ENCODE assay signal across 1 cellular context in the genomic region with DNA sequence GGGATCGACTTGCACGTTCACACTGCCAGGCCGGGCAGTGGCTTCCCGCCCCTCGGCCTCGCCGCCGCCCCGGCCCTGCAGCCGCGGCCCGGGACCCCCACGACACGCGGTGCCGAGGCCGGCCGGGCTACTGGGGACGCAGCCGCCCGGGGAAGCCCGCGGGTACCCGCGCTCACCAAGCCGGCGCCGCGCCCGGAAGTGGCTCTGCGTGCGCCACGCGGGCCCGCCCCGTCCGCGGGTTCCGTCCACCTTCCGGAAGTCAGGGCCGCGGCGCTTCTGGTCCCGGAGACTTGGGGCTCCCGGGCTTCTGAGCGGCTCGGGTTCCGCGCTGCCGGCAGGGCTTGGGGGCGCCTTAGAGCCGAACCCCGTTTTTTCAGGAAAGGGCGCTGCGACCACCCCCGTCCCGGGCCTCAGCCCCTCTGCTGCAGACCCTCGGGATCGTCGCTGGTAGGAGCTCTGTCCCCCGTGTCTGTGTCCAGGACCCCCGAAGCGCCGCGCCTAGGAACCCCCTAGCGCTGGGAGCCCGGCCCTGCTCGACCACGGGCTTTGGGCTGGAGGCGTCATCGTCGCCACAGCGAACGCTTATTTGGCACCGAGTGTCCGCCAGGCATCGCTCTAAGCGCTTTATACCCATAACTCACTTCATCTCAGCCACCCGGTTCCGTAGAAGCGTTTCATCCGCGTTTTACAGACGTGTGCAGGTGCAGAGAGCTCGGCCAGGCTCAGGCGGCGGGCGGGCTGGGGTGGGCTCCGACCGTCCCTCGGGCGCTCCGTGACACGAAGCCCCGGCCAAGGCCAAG.
TF ChIP-seq lines count a peak whose summit lies in the region.

A gene with protein sequence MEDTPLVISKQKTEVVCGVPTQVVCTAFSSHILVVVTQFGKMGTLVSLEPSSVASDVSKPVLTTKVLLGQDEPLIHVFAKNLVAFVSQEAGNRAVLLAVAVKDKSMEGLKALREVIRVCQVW (minus strand): TSS at position 200 of the 800 bp plus-strand sequence. CDS start 693 bp downstream, outside the sequence.

TF ChIP-seq in GM12878, 131 proteins besides CTCF, POLR2A, EP300 and RAD21 (continued from another document and continues in another):
- TF ChIP-seq, protein P1, sequence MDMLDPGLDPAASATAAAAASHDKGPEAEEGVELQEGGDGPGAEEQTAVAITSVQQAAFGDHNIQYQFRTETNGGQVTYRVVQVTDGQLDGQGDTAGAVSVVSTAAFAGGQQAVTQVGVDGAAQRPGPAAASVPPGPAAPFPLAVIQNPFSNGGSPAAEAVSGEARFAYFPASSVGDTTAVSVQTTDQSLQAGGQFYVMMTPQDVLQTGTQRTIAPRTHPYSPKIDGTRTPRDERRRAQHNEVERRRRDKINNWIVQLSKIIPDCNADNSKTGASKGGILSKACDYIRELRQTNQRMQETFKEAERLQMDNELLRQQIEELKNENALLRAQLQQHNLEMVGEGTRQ (IDR thresholded peaks at IDR 0.05; ENCODE audit: borderline replicate concordance, low read depth, low read length), result no peak
- TF ChIP-seq ZSCAN29 (IDR thresholded peaks at IDR 0.05) (0 out of 2 replicates have a peak, but pooled peaks have one; percentile 65), CBFB (IDR thresholded peaks at IDR 0.05; ENCODE audit: low read depth) (peak; percentile 60; the same call in 1 of the 2 replicates), TBL1XR1 (IDR thresholded peaks at IDR 0.05; ENCODE audit: low read depth, low read length) (no peak), ZNF384 (IDR thresholded peaks at IDR 0.05; ENCODE audit: borderline replicate concordance, low read depth, low read length) (no peak), NBN (IDR thresholded peaks at IDR 0.05) (peak; percentile 43; the same call in 1 of the 2 replicates), GABPA (IDR thresholded peaks at IDR 0.05; ENCODE audit: low read depth) (peak; percentile 96), CEBPB (IDR thresholded peaks at IDR 0.05; ENCODE audit: borderline replicate concordance in 1 of 2, low read depth in 2 of 2, low read length in 2 of 2) (no peak), EED (IDR thresholded peaks at IDR 0.05; ENCODE audit: low read depth) (no peak), RCOR1 (conservative IDR thresholded peaks at IDR 0.05; ENCODE audit: low read depth, low read length) (0 out of 2 replicates have a peak, but pooled peaks have one; percentile 30), ZZZ3 (IDR thresholded peaks at IDR 0.05; ENCODE audit: control insufficient read depth, insufficient read length, low read depth) (no peak), HDAC2 (IDR thresholded peaks at IDR 0.05) (no peak), FOXM1 (IDR thresholded peaks at IDR 0.05; ENCODE audit: low read depth, low read length) (no peak), RELA (IDR thresholded peaks at IDR 0.05; ENCODE audit: borderline replicate concordance, partially characterized antibody) (peak; percentile 85), YY1 (IDR thresholded peaks at IDR 0.05; ENCODE audit: low read depth, low read length) (peak; percentile 89), STAT3 (IDR thresholded peaks at IDR 0.05; ENCODE audit: low read depth, low read length) (no peak), SPI1 (IDR thresholded peaks at IDR 0.05; ENCODE audit: borderline replicate concordance, insufficient read depth, low read depth, low read length) (0 out of 2 replicates have a peak, but pooled peaks have one; percentile 5), LARP7 (IDR thresholded peaks at IDR 0.05) (peak; percentile 96), POLR2AphosphoS5 (IDR thresholded peaks at IDR 0.05; ENCODE audit: low read length) (peak; percentile 81), DPF2 (IDR thresholded peaks at IDR 0.05) (peak; percentile 86), SIX5 (IDR thresholded peaks at IDR 0.05; ENCODE audit: low read depth, low read length, severe bottlenecking) (peak; percentile 67), PAX8 (IDR thresholded peaks at IDR 0.05) (no peak), CHD4 (IDR thresholded peaks at IDR 0.05) (no peak), RFX5 (IDR thresholded peaks at IDR 0.05; ENCODE audit: low read depth, low read length) (no peak), GATAD2B (conservative IDR thresholded peaks at IDR 0.05; ENCODE audit: low read depth) (peak; percentile 96; the same call in 1 of the 2 replicates), ATF7 (IDR thresholded peaks at IDR 0.05; ENCODE audit: low read depth) (0 out of 2 replicates have a peak, but pooled peaks have one; percentile 18), HDGF (IDR thresholded peaks at IDR 0.05) (no peak), CBX3 (IDR thresholded peaks at IDR 0.05; ENCODE audit: borderline replicate concordance, low read depth) (no peak), NFXL1 (IDR thresholded peaks at IDR 0.05; ENCODE audit: borderline replicate concordance) (peak; percentile 56; the same call in 1 of the 2 replicates), RB1 (IDR thresholded peaks at IDR 0.05; ENCODE audit: borderline replicate concordance) (peak; percentile 83; the same call in 1 of the 2 replicates), IKZF1 (conservative IDR thresholded peaks at IDR 0.05) (peak; percentile 95), ZNF24 (IDR thresholded peaks at IDR 0.05) (peak; percentile 63; the same call in 1 of the 2 replicates), TCF7 (IDR thresholded peaks at IDR 0.05; ENCODE audit: borderline replicate concordance) (no peak), TAF1 (IDR thresholded peaks at IDR 0.05; ENCODE audit: borderline replicate concordance, low read depth, low read length) (peak; percentile 88), PAX5 (IDR thresholded peaks at IDR 0.05; ENCODE audit: borderline replicate concordance, low read depth, low read length) (peak; percentile 34; the same call in 1 of the 2 replicates), SP1 (IDR thresholded peaks at IDR 0.05; ENCODE audit: low read depth, low read length) (peak; percentile 57), SREBF1 (IDR thresholded peaks at IDR 0.05; ENCODE audit: low read length) (peak; percentile 33; the same call in 1 of the 2 replicates), FOXK2 (IDR thresholded peaks at IDR 0.05) (no peak), MTA3 (IDR thresholded peaks at IDR 0.05; ENCODE audit: borderline replicate concordance, low read length) (no peak), CREB1 (IDR thresholded peaks at IDR 0.05; ENCODE audit: low read depth) (peak; percentile 66)
- TF ChIP-seq, protein P2, sequence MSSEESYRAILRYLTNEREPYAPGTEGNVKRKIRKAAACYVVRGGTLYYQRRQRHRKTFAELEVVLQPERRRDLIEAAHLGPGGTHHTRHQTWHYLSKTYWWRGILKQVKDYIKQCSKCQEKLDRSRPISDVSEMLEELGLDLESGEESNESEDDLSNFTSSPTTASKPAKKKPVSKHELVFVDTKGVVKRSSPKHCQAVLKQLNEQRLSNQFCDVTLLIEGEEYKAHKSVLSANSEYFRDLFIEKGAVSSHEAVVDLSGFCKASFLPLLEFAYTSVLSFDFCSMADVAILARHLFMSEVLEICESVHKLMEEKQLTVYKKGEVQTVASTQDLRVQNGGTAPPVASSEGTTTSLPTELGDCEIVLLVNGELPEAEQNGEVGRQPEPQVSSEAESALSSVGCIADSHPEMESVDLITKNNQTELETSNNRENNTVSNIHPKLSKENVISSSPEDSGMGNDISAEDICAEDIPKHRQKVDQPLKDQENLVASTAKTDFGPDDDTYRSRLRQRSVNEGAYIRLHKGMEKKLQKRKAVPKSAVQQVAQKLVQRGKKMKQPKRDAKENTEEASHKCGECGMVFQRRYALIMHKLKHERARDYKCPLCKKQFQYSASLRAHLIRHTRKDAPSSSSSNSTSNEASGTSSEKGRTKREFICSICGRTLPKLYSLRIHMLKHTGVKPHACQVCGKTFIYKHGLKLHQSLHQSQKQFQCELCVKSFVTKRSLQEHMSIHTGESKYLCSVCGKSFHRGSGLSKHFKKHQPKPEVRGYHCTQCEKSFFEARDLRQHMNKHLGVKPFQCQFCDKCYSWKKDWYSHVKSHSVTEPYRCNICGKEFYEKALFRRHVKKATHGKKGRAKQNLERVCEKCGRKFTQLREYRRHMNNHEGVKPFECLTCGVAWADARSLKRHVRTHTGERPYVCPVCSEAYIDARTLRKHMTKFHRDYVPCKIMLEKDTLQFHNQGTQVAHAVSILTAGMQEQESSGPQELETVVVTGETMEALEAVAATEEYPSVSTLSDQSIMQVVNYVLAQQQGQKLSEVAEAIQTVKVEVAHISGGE (CRISPR knock-in tag; IDR thresholded peaks at IDR 0.05), result peak; percentile 94
- TF ChIP-seq, protein P3, sequence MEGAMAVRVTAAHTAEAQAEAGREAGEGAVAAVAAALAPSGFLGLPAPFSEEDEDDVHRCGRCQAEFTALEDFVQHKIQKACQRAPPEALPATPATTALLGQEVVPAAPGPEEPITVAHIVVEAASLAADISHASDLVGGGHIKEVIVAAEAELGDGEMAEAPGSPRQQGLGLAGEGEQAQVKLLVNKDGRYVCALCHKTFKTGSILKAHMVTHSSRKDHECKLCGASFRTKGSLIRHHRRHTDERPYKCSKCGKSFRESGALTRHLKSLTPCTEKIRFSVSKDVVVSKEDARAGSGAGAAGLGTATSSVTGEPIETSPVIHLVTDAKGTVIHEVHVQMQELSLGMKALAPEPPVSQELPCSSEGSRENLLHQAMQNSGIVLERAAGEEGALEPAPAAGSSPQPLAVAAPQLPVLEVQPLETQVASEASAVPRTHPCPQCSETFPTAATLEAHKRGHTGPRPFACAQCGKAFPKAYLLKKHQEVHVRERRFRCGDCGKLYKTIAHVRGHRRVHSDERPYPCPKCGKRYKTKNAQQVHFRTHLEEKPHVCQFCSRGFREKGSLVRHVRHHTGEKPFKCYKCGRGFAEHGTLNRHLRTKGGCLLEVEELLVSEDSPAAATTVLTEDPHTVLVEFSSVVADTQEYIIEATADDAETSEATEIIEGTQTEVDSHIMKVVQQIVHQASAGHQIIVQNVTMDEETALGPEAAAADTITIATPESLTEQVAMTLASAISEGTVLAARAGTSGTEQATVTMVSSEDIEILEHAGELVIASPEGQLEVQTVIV (IDR thresholded peaks at IDR 0.05; ENCODE audit: borderline replicate concordance, partially characterized antibody), result peak; percentile 38
- TF ChIP-seq, protein P4, sequence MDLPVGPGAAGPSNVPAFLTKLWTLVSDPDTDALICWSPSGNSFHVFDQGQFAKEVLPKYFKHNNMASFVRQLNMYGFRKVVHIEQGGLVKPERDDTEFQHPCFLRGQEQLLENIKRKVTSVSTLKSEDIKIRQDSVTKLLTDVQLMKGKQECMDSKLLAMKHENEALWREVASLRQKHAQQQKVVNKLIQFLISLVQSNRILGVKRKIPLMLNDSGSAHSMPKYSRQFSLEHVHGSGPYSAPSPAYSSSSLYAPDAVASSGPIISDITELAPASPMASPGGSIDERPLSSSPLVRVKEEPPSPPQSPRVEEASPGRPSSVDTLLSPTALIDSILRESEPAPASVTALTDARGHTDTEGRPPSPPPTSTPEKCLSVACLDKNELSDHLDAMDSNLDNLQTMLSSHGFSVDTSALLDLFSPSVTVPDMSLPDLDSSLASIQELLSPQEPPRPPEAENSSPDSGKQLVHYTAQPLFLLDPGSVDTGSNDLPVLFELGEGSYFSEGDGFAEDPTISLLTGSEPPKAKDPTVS (IDR thresholded peaks at IDR 0.05; ENCODE audit: low read depth, low read length), result peak; percentile 22; the same call in 1 of the 2 replicates
- TF ChIP-seq, protein P5, sequence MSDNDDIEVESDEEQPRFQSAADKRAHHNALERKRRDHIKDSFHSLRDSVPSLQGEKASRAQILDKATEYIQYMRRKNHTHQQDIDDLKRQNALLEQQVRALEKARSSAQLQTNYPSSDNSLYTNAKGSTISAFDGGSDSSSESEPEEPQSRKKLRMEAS (IDR thresholded peaks at IDR 0.05; ENCODE audit: low read depth, low read length), result peak; percentile 16; the same call in 1 of the 2 replicates
- TF ChIP-seq, protein P6, sequence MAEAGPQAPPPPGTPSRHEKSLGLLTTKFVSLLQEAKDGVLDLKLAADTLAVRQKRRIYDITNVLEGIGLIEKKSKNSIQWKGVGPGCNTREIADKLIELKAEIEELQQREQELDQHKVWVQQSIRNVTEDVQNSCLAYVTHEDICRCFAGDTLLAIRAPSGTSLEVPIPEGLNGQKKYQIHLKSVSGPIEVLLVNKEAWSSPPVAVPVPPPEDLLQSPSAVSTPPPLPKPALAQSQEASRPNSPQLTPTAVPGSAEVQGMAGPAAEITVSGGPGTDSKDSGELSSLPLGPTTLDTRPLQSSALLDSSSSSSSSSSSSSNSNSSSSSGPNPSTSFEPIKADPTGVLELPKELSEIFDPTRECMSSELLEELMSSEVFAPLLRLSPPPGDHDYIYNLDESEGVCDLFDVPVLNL (IDR thresholded peaks at IDR 0.05; ENCODE audit: low read depth, low read length), result 0 out of 2 replicates have a peak, but pooled peaks have one; percentile 46
- TF ChIP-seq, protein P7, sequence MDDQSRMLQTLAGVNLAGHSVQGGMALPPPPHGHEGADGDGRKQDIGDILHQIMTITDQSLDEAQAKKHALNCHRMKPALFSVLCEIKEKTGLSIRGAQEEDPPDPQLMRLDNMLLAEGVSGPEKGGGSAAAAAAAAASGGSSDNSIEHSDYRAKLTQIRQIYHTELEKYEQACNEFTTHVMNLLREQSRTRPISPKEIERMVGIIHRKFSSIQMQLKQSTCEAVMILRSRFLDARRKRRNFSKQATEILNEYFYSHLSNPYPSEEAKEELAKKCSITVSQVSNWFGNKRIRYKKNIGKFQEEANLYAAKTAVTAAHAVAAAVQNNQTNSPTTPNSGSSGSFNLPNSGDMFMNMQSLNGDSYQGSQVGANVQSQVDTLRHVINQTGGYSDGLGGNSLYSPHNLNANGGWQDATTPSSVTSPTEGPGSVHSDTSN (IDR thresholded peaks at IDR 0.05; ENCODE audit: insufficient replicate concordance, low read depth, low read length), result peak; percentile 20
- TF ChIP-seq, protein P8, sequence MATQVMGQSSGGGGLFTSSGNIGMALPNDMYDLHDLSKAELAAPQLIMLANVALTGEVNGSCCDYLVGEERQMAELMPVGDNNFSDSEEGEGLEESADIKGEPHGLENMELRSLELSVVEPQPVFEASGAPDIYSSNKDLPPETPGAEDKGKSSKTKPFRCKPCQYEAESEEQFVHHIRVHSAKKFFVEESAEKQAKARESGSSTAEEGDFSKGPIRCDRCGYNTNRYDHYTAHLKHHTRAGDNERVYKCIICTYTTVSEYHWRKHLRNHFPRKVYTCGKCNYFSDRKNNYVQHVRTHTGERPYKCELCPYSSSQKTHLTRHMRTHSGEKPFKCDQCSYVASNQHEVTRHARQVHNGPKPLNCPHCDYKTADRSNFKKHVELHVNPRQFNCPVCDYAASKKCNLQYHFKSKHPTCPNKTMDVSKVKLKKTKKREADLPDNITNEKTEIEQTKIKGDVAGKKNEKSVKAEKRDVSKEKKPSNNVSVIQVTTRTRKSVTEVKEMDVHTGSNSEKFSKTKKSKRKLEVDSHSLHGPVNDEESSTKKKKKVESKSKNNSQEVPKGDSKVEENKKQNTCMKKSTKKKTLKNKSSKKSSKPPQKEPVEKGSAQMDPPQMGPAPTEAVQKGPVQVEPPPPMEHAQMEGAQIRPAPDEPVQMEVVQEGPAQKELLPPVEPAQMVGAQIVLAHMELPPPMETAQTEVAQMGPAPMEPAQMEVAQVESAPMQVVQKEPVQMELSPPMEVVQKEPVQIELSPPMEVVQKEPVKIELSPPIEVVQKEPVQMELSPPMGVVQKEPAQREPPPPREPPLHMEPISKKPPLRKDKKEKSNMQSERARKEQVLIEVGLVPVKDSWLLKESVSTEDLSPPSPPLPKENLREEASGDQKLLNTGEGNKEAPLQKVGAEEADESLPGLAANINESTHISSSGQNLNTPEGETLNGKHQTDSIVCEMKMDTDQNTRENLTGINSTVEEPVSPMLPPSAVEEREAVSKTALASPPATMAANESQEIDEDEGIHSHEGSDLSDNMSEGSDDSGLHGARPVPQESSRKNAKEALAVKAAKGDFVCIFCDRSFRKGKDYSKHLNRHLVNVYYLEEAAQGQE (IDR thresholded peaks at IDR 0.05; ENCODE audit: low read depth, low read length), result 0 out of 2 replicates have a peak, but pooled peaks have one; percentile 6
- TF ChIP-seq, protein P9, sequence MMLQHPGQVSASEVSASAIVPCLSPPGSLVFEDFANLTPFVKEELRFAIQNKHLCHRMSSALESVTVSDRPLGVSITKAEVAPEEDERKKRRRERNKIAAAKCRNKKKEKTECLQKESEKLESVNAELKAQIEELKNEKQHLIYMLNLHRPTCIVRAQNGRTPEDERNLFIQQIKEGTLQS (IDR thresholded peaks at IDR 0.05; ENCODE audit: borderline replicate concordance, extremely low read depth, low read depth, low read length), result no peak
